8 cellular contexts compared by ENCODE assay signal in genomic region chr12:105084251-105085250, GRCh38. TPM values are rescaled to one million over a fixed set of nuclear protein-coding genes. Genes with fewer than 3 reads are reported as not detected.
A peak's percentile ranks its signal among the peaks of the same experiment; 100 is the strongest.
DNase-seq lines count a peak whose midpoint lies in the region; ATAC-seq and TF ChIP-seq lines count a peak whose summit lies in the region.

Gene ALDH1L2 (minus strand): TSS chr12:105084458. CDS start chr12:105084436, 22 bp downstream.

- H3K36me3 Mint-ChIP-seq in T-helper 17 cell (ENCODE audit: low read depth), result peaks cover 2% of the 10 kb centered on the region

- intact Hi-C loops in gastrocnemius medialis (cut with DNase I; ENCODE audit: low total_unique reads), result loop anchor here (1.0 kb wide), 1 partner anchor 23 kb away; the partner anchor contains the start of gene WASHC4

- TF ChIP-seq CTCF in brain microvascular endothelial cell (IDR thresholded peaks at IDR 0.05; ENCODE audit: low read depth, low read length, missing control alignments), result no peak
- no peak for TF ChIP-seq CTCF in gastrocnemius medialis (IDR thresholded peaks at IDR 0.05 in 4 of 5, conservative IDR thresholded peaks at IDR 0.05 in 1 of 5)

- H3K36me3 ChIP-seq in brain microvascular endothelial cell (replicated peaks) (no peaks in the 10 kb centered on the region), iPS-15b (ENCODE audit: control insufficient read depth, insufficient read depth, low read length) (no peaks in the 10 kb centered on the region), gastrocnemius medialis (no peaks in the 10 kb centered on the region)

- DNase-seq in AG20443 (ENCODE audit: low spot score) (peak; percentile 98), HS-27A (ENCODE audit: low read depth) (peak; percentile 36), T-helper 17 cell (peak; percentile 25 to 34 (median 28)), brain microvascular endothelial cell (peak; percentile 84), gastrocnemius medialis (peak; percentile 64 to 73), RKO (ENCODE audit: low spot score) (no peak)

- peak; percentile 90 for ATAC-seq in GM19043 (IDR thresholded peaks at IDR 0.05; ENCODE audit: low read depth, unreplicated experiment)
- ATAC-seq in T-helper 17 cell, result peak; percentile 91
- peak; percentile 83 to 84 for ATAC-seq in gastrocnemius medialis

- H3K27me3 ChIP-seq in brain microvascular endothelial cell (replicated peaks) (no peaks in the 10 kb centered on the region), iPS-15b (ENCODE audit: control insufficient read depth, insufficient read depth, low read length) (peaks cover 9% of the 10 kb centered on the region), gastrocnemius medialis (no peaks in the 10 kb centered on the region)

- H3K27ac Mint-ChIP-seq in T-helper 17 cell, result no peak within 1 kb of the TSS

- peak within 1 kb of the TSS; percentile 83 for H3K4me3 Mint-ChIP-seq in T-helper 17 cell

- H3K27ac ChIP-seq in brain microvascular endothelial cell (peak within 1 kb of the TSS; percentile 55), gastrocnemius medialis (peak within 1 kb of the TSS; percentile 3 to 47 (median 26))

- H3K9me3 ChIP-seq in T-helper 17 cell (ENCODE audit: control insufficient read depth, low read length, poor library complexity, severe bottlenecking) (no peaks in the 10 kb centered on the region), iPS-15b (ENCODE audit: control insufficient read depth, insufficient read depth, low read length) (no peaks in the 10 kb centered on the region), gastrocnemius medialis (no peaks in the 10 kb centered on the region)

- H3K4me3 ChIP-seq in brain microvascular endothelial cell (ENCODE audit: low read depth, low read length) (peak within 1 kb of the TSS; percentile 85), iPS-15b (ENCODE audit: low read depth, low read length) (peak within 1 kb of the TSS; percentile 84), gastrocnemius medialis (peak within 1 kb of the TSS; percentile 42 to 70 (median 60))

- H3K4me1 ChIP-seq in iPS-15b (ENCODE audit: control insufficient read depth, insufficient read depth, low read length) (peaks cover 7% of the 10 kb centered on the region), gastrocnemius medialis (peaks cover 8 to 11% of the 10 kb centered on the region in 2 donors)

- H3K9ac ChIP-seq in iPS-15b (ENCODE audit: low read depth, low read length), result peak within 1 kb of the TSS; percentile 62

- in situ Hi-C loops in brain microvascular endothelial cell (cut with HindIII; ENCODE audit: low pct_ligation_motif_present, low sequenced_read_pairs) (no loop called here), gastrocnemius medialis (cut with MboI; ENCODE audit: low sequenced_read_pairs in 4 of 4) (no loop called here)

- peaks cover 26% of the 10 kb centered on the region for H3K27me3 Mint-ChIP-seq in T-helper 17 cell

- TF ChIP-seq POLR2A in gastrocnemius medialis (IDR thresholded peaks at IDR 0.05), result no peak

- peaks cover 9% of the 10 kb centered on the region for H3K4me1 Mint-ChIP-seq in T-helper 17 cell

RNA-seq across cellular contexts. Expression of gene ALDH1L2, which starts in this region (rescaled TPM):
- total RNA-seq in T-helper 17 cell (under 1 TPM in 1 of 2 donors, not detected in 1; 0.20 TPM), gastrocnemius medialis (1 to 10 TPM in 3 of 4 donors, under 1 TPM in 1; 0.95 to 4.0 (median 1.7) TPM)

Comparison
In these comparisons a context has a peak if more than half of its experiments do, and no peak if none do; other contexts are left out.
1. Peak in DNase-seq and ATAC-seq in T-helper 17 cell; RNA of the gene not detected or under 1 TPM.